In genomic region chr6:30361661-30362060, GRCh38 we compare ENCODE assay signal across 26 cellular contexts.
"Had no signal": no experiment of that assay in that cellular context is flagged by ENCODE, and none has a peak within 500 bp of the region (broad histone marks: within the 10 kb centered on the region; RNA-seq: fewer than 3 reads in every experiment).

No MANE protein-coding gene starts in this region.

- H3K36me3 Mint-ChIP-seq: activated naive CD8-positive, alpha-beta T cell treated with anti-CD3 and anti-CD28 coated beads, Interleukin-2, amount 10 ng/mL, durations not matched to agents 7 days and 5 days had no signal

- H3K4me3 Mint-ChIP-seq: activated CD8-positive, alpha-beta T cell treated with anti-CD3 and anti-CD28 coated beads, Interleukin-2, amount 10 ng/mL, durations not matched to agents 7 days and 5 days; activated naive CD8-positive, alpha-beta T cell treated with anti-CD3 and anti-CD28 coated beads, Interleukin-2, amount 10 ng/mL, durations not matched to agents 7 days and 5 days had no signal

- H3K4me3 ChIP-seq: ascending aorta, body of pancreas, cardiac muscle cell had no signal

- DNase-seq: activated CD4-positive, alpha-beta T cell treated with anti-CD3 and anti-CD28 coated beads for 4 hours; activated CD4-positive, alpha-beta T cell treated with anti-CD3 and anti-CD28 coated beads, Interleukin-2, amount 50 U/mL, for 4 hours; activated CD8-positive, alpha-beta memory T cell treated with anti-CD3 and anti-CD28 coated beads, Interleukin-2, amount 50 U/mL, for 48 hours; activated CD8-positive, alpha-beta T cell treated with anti-CD3 and anti-CD28 coated beads, Interleukin-2, amount 10 ng/mL, durations not matched to agents 7 days and 5 days; activated naive CD4-positive, alpha-beta T cell treated with anti-CD3 and anti-CD28 coated beads, Interleukin-2, amount 50 U/mL, for 16 hours; activated naive CD8-positive, alpha-beta T cell treated with anti-CD3 and anti-CD28 coated beads, Interleukin-2, amount 10 ng/mL, durations not matched to agents 7 days and 5 days; activated T-cell treated with anti-CD3 and anti-CD28 coated beads, Interleukin-2, amount 50 U/mL, for 1 hour; amniotic stem cell; body of pancreas; MM.1S; NCI-H146; NCI-H187 treated with DMSO at 0.1 percent for 48 hours; NCI-H2081 treated with DMSO at 0.1 percent for 48 hours; NCI-H446 treated with DMSO at 0.1 percent for 48 hours; NCI-H526; NCI-H774; NK-92 treated with Interleukin-12 subunit alpha and Interleukin-12 subunit beta, amount 100 ng/mL, for 24 hours; OCI-M1; RPMI8226; SK-N-SH; T-helper 1 cell had no signal

- H3K27ac ChIP-seq: ascending aorta, body of pancreas, cardiac muscle cell had no signal

- H3K9me3 ChIP-seq: ascending aorta, body of pancreas, SK-N-SH had no signal

- ATAC-seq: activated CD4-positive, CD25-positive, alpha-beta regulatory T cell treated with anti-CD3 and anti-CD28 coated beads, Interleukin-2, amount 50 U/mL, for 24 hours; activated CD8-positive, alpha-beta T cell treated with anti-CD3 and anti-CD28 coated beads, Interleukin-2, amount 10 ng/mL, durations not matched to agents 7 days and 5 days; body of pancreas; Panc1; Right ventricle myocardium inferior had no signal

- H3K27ac Mint-ChIP-seq: activated CD8-positive, alpha-beta T cell treated with anti-CD3 and anti-CD28 coated beads, Interleukin-2, amount 10 ng/mL, durations not matched to agents 7 days and 5 days; activated naive CD8-positive, alpha-beta T cell treated with anti-CD3 and anti-CD28 coated beads, Interleukin-2, amount 10 ng/mL, durations not matched to agents 7 days and 5 days had no signal

- H3K36me3 ChIP-seq: ascending aorta, cardiac muscle cell had no signal

- H3K4me1 ChIP-seq: body of pancreas had no signal

- H3K9me3 Mint-ChIP-seq: activated naive CD8-positive, alpha-beta T cell treated with anti-CD3 and anti-CD28 coated beads, Interleukin-2, amount 10 ng/mL, durations not matched to agents 7 days and 5 days had no signal

- H3K9ac ChIP-seq: SK-N-SH had no signal

- H3K27me3 ChIP-seq: ascending aorta had no signal

- H3K4me2 ChIP-seq: SK-N-SH had no signal
